ENCODE assay signal across 8 cellular contexts in genomic region chr6:37698264-37699137, GRCh38. TPM values are rescaled to one million over a fixed set of nuclear protein-coding genes. Genes with fewer than 3 reads are reported as not detected.
DNase-seq lines count a peak whose midpoint lies in the region; ATAC-seq and TF ChIP-seq lines count a peak whose summit lies in the region.

No MANE protein-coding gene starts in this region.

- no peaks in the 10 kb centered on the region for H3K79me2 ChIP-seq in DOHH2 (ENCODE audit: control insufficient read depth, low read length)
- H3K79me2 ChIP-seq in Karpas-422 (ENCODE audit: low read length), result no peaks in the 10 kb centered on the region

- H3K4me1 ChIP-seq in DOHH2 (ENCODE audit: control insufficient read depth, low read length) (peaks cover 23% of the 10 kb centered on the region), Karpas-422 (ENCODE audit: low read length) (peaks cover 16% of the 10 kb centered on the region), breast epithelium (peaks cover 0 to 10% of the 10 kb centered on the region in 2 donors)

- DNase-seq in Karpas-422 (no peak), T1000 (lab: John Stamatoyannopoulos, UW) (peak; percentile 35), breast epithelium (ENCODE audit: low spot score in 2 of 2) (no peak), islet precursor cell (peak; percentile 79), NCI-H1436 (lab: John Stamatoyannopoulos, UW) (no peak)
- peak; percentile 15 to 56 for DNase-seq in stimulated activated CD4-positive, alpha-beta T cell treated with anti-CD3 and anti-CD28 coated beads, Interleukin-15, amount 100 ng/mL, for 48 hours (ENCODE audit: low read depth in 2 of 2)

- ATAC-seq in GM19328 (IDR thresholded peaks at IDR 0.05; ENCODE audit: unreplicated experiment), result no peak

- TF ChIP-seq CTCF in DOHH2 (IDR thresholded peaks at IDR 0.05; ENCODE audit: low read depth, low read length, poor library complexity, severe bottlenecking) (no peak), breast epithelium (IDR thresholded peaks at IDR 0.05) (peak in 1 of 3 donors; percentile 60)

- peak overlapping the region; percentile 70 for H3K4me3 ChIP-seq in DOHH2 (ENCODE audit: low read length)
- H3K4me3 ChIP-seq in Karpas-422 (ENCODE audit: low read length), result peak overlapping the region; percentile 60; the same call in 1 of the 2 replicates
- peak overlapping the region; percentile 63 to 94 (median 69) for H3K4me3 ChIP-seq in breast epithelium

- H2AFZ ChIP-seq in Karpas-422 (ENCODE audit: low read length), result no peak overlapping the region

- peaks cover 82% of the 10 kb centered on the region for H3K27me3 ChIP-seq in DOHH2 (ENCODE audit: control insufficient read depth, low read length)
- H3K27me3 ChIP-seq in Karpas-422 (ENCODE audit: low read length), result no peaks in the 10 kb centered on the region
- H3K27me3 ChIP-seq in breast epithelium, result peaks cover 5 to 27% of the 10 kb centered on the region in 2 donors

- H4K20me1 ChIP-seq in DOHH2 (ENCODE audit: control insufficient read depth, insufficient read depth, low read depth, low read length), result peaks cover 6% of the 10 kb centered on the region; the same call in 1 of the 2 replicates
- 0 out of 2 replicates have a peak, but pooled peaks cover 3% of the 10 kb centered on the region for H4K20me1 ChIP-seq in Karpas-422 (ENCODE audit: insufficient read depth, low read depth, low read length)

- H3K9me2 ChIP-seq in DOHH2 (replicated peaks; ENCODE audit: control insufficient read depth, low read length) (no peaks in the 10 kb centered on the region), Karpas-422 (replicated peaks; ENCODE audit: insufficient read depth, low read length) (no peaks in the 10 kb centered on the region)

- no peak overlapping the region for H3K27ac ChIP-seq in DOHH2 (ENCODE audit: low read depth, low read length)
- H3K27ac ChIP-seq in Karpas-422 (ENCODE audit: low read length), result no peak overlapping the region
- peak overlapping the region in 1 of 2 donors; percentile 64 for H3K27ac ChIP-seq in breast epithelium

- TF ChIP-seq POLR2A in breast epithelium (IDR thresholded peaks at IDR 0.05), result no peak

- H3K9me3 ChIP-seq in DOHH2 (ENCODE audit: control insufficient read depth, insufficient read depth, low read length) (no peaks in the 10 kb centered on the region), Karpas-422 (ENCODE audit: low read length) (no peaks in the 10 kb centered on the region), breast epithelium (peaks cover 0 to 4% of the 10 kb centered on the region in 2 donors)

- H3K36me3 ChIP-seq in DOHH2 (ENCODE audit: control insufficient read depth, low read length) (no peaks in the 10 kb centered on the region), Karpas-422 (ENCODE audit: insufficient read depth, low read length) (no peaks in the 10 kb centered on the region), breast epithelium (no peaks in the 10 kb centered on the region)

- no peak overlapping the region for H3K9ac ChIP-seq in Karpas-422 (ENCODE audit: low read length)

- no peaks in the 10 kb centered on the region for H3F3A ChIP-seq in DOHH2 (ENCODE audit: control insufficient read depth, insufficient read depth)

- H3K4me2 ChIP-seq in DOHH2 (ENCODE audit: low read length), result peak overlapping the region; percentile 85
- peak overlapping the region; percentile 76 for H3K4me2 ChIP-seq in Karpas-422 (ENCODE audit: low read depth, low read length, poor library complexity, severe bottlenecking)

- intact Hi-C loops in breast epithelium (cut with DNase I; ENCODE audit: low total_unique reads), result no loop called here

RNA-seq across cellular contexts. Expression of gene MDGA1, which starts 0.8 kb away (rescaled TPM):
- not detected in 2 replicates for total RNA-seq in Karpas-422 (2014; rRNA removed; shearing (Covaris generic); ENCODE audit: low replicate concordance)
- 1 to 10 TPM; 1.6 to 4.3 (median 4.3) TPM for total RNA-seq in breast epithelium

Comparison
In these comparisons a context has a peak if more than half of its experiments do, and no peak if none do; other contexts are left out.
1. DNase-seq: peak in T1000 (single experiment), islet precursor cell (single experiment) and stimulated activated CD4-positive, alpha-beta T cell treated with anti-CD3 and anti-CD28 coated beads, Interleukin-15, amount 100 ng/mL, for 48 hours (2 of 2); none in Karpas-422 (single experiment), breast epithelium (0 of 2) and NCI-H1436 (single experiment).
2. Peak in every context shown above with its lines, with median percentiles within 50 percentile points of each other: H3K4me3 ChIP-seq.